Comparison of ENCODE assay signal across 8 cellular contexts in the genomic region with DNA sequence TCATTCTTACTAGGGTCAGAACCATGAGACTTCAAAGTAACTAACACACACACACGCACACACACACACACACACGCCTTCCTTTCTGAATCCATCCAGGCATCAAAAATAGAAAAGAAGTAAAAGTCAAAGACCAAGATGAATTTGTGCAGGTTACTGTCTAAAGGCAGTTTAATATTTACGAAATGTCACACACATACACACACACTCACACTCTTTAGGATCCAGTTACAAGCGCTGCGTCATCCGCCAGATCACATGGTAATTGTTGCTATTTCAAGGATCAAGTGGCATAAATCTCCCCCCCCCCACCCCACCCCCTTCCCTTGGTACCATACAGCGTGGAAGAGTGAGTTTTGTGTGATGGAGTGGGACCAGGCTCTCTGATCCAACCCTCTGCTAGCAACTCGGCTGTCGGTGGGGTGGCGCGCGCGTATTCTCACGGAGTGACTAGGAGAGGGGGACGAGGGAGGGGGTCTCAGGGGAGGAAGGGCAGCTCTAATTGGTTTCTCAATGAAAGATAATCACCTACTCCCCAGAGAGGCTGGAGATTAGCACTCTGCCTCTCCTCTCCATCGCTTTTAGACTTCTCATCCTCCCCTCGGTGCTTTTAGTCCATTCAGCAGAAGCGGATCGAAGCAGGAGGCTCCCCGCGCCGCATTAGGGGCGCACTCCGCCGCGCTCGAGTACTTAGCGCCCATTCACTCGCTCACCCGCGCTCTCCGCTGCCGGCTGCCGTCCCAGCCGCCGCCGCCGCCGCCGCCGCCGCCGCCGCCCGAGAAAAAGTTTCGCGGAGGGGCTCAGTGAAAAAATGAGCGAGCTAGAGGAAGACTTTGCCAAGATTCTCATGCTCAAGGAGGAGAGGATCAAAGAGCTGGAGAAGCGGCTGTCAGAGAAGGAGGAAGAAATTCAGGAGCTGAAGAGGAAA.
A peak's percentile ranks its signal among the peaks of the same experiment; 100 is the strongest.
DNase-seq lines count a peak whose midpoint lies in the region; ATAC-seq and TF ChIP-seq lines count a peak whose summit lies in the region.

No MANE protein-coding gene starts in this region.

- H3K27ac Mint-ChIP-seq in T-helper 17 cell, result no peak overlapping the region
- peak overlapping the region; percentile 81 for H3K27ac Mint-ChIP-seq in nephron progenitor cell

- H3K36me3 Mint-ChIP-seq in T-helper 17 cell (ENCODE audit: low read depth) (peaks cover 3% of the 10 kb centered on the region), nephron progenitor cell (ENCODE audit: low read depth) (no peaks in the 10 kb centered on the region)

- no peak for TF ChIP-seq CTCF in nephron progenitor cell (IDR thresholded peaks at IDR 0.05)

- peaks cover 9% of the 10 kb centered on the region for H3K4me1 Mint-ChIP-seq in T-helper 17 cell
- H3K4me1 Mint-ChIP-seq in nephron progenitor cell, result peaks cover 26% of the 10 kb centered on the region

- H3K27me3 Mint-ChIP-seq in T-helper 17 cell (peaks cover 61% of the 10 kb centered on the region), nephron progenitor cell (ENCODE audit: low read depth, poor library complexity) (peaks cover 15% of the 10 kb centered on the region)

- ATAC-seq in T-helper 17 cell, result peak; percentile 41
- ATAC-seq in GM21619 (IDR thresholded peaks at IDR 0.05; ENCODE audit: unreplicated experiment), result no peak
- no peak for ATAC-seq in HG03565 (IDR thresholded peaks at IDR 0.05; ENCODE audit: unreplicated experiment)

- no peaks in the 10 kb centered on the region for H3K9me3 Mint-ChIP-seq in nephron progenitor cell

- H3K9me3 ChIP-seq in T-helper 17 cell (ENCODE audit: control insufficient read depth, low read length, poor library complexity, severe bottlenecking), result no peaks in the 10 kb centered on the region

- H3K4me3 Mint-ChIP-seq in T-helper 17 cell (peak overlapping the region; percentile 80), nephron progenitor cell (peak overlapping the region; percentile 98)

- DNase-seq in NCI-H2171 treated with DMSO at 0.1 percent for 48 hours (lab: John Stamatoyannopoulos, UW), result peak; percentile 10
- no peak for DNase-seq in NCI-H2171 (lab: John Stamatoyannopoulos, UW)
- no peak for DNase-seq in T-helper 17 cell
- peak; percentile 49 for DNase-seq in fibroblast of the conjunctiva (ENCODE audit: low read depth)
- DNase-seq in nephron progenitor cell, result peak; percentile 60
- DNase-seq in NK-92 (lab: John Stamatoyannopoulos, UW; ENCODE audit: unreplicated experiment), result no peak

Comparison
In these comparisons a context has a peak if more than half of its experiments do, and no peak if none do; other contexts are left out.
1. DNase-seq: peak in NCI-H2171 treated with DMSO at 0.1 percent for 48 hours (single experiment), fibroblast of the conjunctiva (single experiment) and nephron progenitor cell (single experiment); none in NCI-H2171 (single experiment), T-helper 17 cell (0 of 3) and NK-92 (single experiment).